Comparison of ENCODE assay signal across 13 cellular contexts in the genomic region with DNA sequence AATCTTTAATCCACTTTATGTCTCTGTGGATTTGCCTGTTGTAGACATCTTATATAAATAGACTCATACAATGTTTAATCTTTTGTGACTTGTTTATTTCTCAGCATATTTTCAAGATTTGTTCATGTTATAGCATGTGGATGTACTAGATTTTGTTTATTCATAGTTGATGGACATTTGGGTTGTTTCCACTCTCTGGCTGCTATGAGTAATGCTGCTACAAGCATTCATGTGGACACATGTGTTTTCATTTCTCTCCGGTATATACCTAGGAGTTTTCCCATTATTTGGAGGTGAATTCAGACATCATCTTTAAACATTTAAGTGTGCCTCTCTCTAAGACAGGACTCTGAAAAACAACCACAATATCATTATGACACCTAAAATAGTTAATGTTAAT. TPM values are rescaled to one million over a fixed set of nuclear protein-coding genes. Genes with fewer than 3 reads are reported as not detected.
DNase-seq lines count a peak whose midpoint lies in the region; ATAC-seq lines count a peak whose summit lies in the region.
"Had no signal": no experiment of that assay in that cellular context is flagged by ENCODE, and none has a peak within 500 bp of the region (broad histone marks: within the 10 kb centered on the region; RNA-seq: fewer than 3 reads in every experiment).

No MANE protein-coding gene starts in this region.

- peaks cover 5% of the 10 kb centered on the region for H3K36me3 ChIP-seq in CD4-positive, alpha-beta memory T cell (ENCODE audit: insufficient read depth, low read length)
- peaks cover 19% of the 10 kb centered on the region for H3K36me3 ChIP-seq in adipocyte (ENCODE audit: control insufficient read depth, insufficient read depth, low read length, severe bottlenecking)

- intact Hi-C loops in CD4-positive, alpha-beta memory T cell (cut with micrococcal nuclease) = no loop called here
- intact Hi-C loops in left ventricle myocardium superior (cut with micrococcal nuclease) = no loop called here

- no peaks in the 10 kb centered on the region for H3K27me3 ChIP-seq in CD4-positive, alpha-beta memory T cell (ENCODE audit: insufficient read depth, low read length)
- H3K27me3 ChIP-seq in adipocyte (replicated peaks; ENCODE audit: control insufficient read depth, insufficient read depth, low read length) = no peaks in the 10 kb centered on the region

- POLR2A ChIA-PET in CD4-positive, alpha-beta memory T cell (lab: Charles Lee; ENCODE audit: partially characterized antibody) = no interaction called here

- ATAC-seq in naive B cell (ENCODE audit: low read depth in 2 of 2) (no peak), left ventricle myocardium superior (no peak), GM19467 (IDR thresholded peaks at IDR 0.05; ENCODE audit: unreplicated experiment) (no peak), HG02884 (IDR thresholded peaks at IDR 0.05; ENCODE audit: unreplicated experiment) (no peak)
- ATAC-seq: left lobe of liver had no signal

- H3K4me3 Mint-ChIP-seq in CD4-positive, alpha-beta memory T cell = peak overlapping the region in 6 of 8 donors; percentile 8 to 69 (median 42)
- H3K4me3 Mint-ChIP-seq in IgD-negative memory B cell (no peak overlapping the region), naive B cell (peak overlapping the region in 6 of 8 donors; percentile 4 to 80 (median 55))

- H3K27ac ChIP-seq in CD4-positive, alpha-beta memory T cell (ENCODE audit: low read depth, low read length) = no peak overlapping the region

- peak overlapping the region; percentile 20 for H3K9ac ChIP-seq in adipocyte (ENCODE audit: low read length)

- no peaks in the 10 kb centered on the region for H3K9me3 ChIP-seq in CD4-positive, alpha-beta memory T cell (ENCODE audit: control insufficient read depth in 1 of 2, low read length in 2 of 2)
- peaks cover 4% of the 10 kb centered on the region for H3K9me3 ChIP-seq in adipocyte (ENCODE audit: control insufficient read depth, low read length)

- peaks cover 21 to 59% (median 29%) of the 10 kb centered on the region in 4 donors for H3K4me1 Mint-ChIP-seq in CD4-positive, alpha-beta memory T cell
- H3K4me1 Mint-ChIP-seq in IgD-negative memory B cell = peaks cover 8 to 22% (median 10%) of the 10 kb centered on the region in 3 donors
- peaks cover 18 to 41% (median 35%) of the 10 kb centered on the region in 3 donors for H3K4me1 Mint-ChIP-seq in naive B cell

- H3K4me1 ChIP-seq in CD4-positive, alpha-beta memory T cell (ENCODE audit: insufficient read depth, low read length) = peaks cover 35% of the 10 kb centered on the region
- H3K4me1 ChIP-seq in adipocyte (ENCODE audit: control insufficient read depth, insufficient read depth, low read length) = peaks cover 15% of the 10 kb centered on the region

- CTCF ChIA-PET in CD4-positive, alpha-beta memory T cell (lab: Charles Lee; ENCODE audit: partially characterized antibody) = no interaction called here

- no peak for DNase-seq in CD4-positive, alpha-beta memory T cell
- DNase-seq in adipocyte (ENCODE audit: low read depth) = peak; percentile 59
- DNase-seq in naive B cell = no peak
- no peak for DNase-seq in NCI-H510A (lab: John Stamatoyannopoulos, UW)
- DNase-seq in left ventricle myocardium superior = no peak
- DNase-seq: cortex of kidney; NCI-H2171 treated with DMSO at 0.1 percent for 48 hours; stimulated activated CD4-positive, alpha-beta T cell treated with anti-CD3 and anti-CD28 coated beads, Interleukin-2, amount 100 ng/mL, for 24 hours; stimulated activated naive CD4-positive, alpha-beta T cell treated with Interleukin-2 at 50 U/mL for 16 hours had no signal

- no peaks in the 10 kb centered on the region for H3K27me3 Mint-ChIP-seq in CD4-positive, alpha-beta memory T cell
- H3K27me3 Mint-ChIP-seq in IgD-negative memory B cell = no peaks in the 10 kb centered on the region
- H3K27me3 Mint-ChIP-seq in naive B cell = no peaks in the 10 kb centered on the region

- H3K9me3 Mint-ChIP-seq in CD4-positive, alpha-beta memory T cell = no peaks in the 10 kb centered on the region
- H3K9me3 Mint-ChIP-seq in IgD-negative memory B cell (no peaks in the 10 kb centered on the region), naive B cell (peaks cover 0 to 5% (median 0%) of the 10 kb centered on the region in 7 donors)

- no peak overlapping the region for H3K4me3 ChIP-seq in CD4-positive, alpha-beta memory T cell (ENCODE audit: low read length in 2 of 2)
- H3K4me3 ChIP-seq in adipocyte (ENCODE audit: low read length) = peak overlapping the region; percentile 37

- peak overlapping the region in 4 of 7 donors; percentile 2 to 82 (median 49) for H3K27ac Mint-ChIP-seq in CD4-positive, alpha-beta memory T cell
- H3K27ac Mint-ChIP-seq in IgD-negative memory B cell (peak overlapping the region; percentile 14 to 92 (median 36)), naive B cell (peak overlapping the region in 1 of 6 donors; percentile 58)

- peaks cover 3 to 31% of the 10 kb centered on the region in 2 donors for H3K36me3 Mint-ChIP-seq in CD4-positive, alpha-beta memory T cell
- H3K36me3 Mint-ChIP-seq in IgD-negative memory B cell = no peaks in the 10 kb centered on the region
- H3K36me3 Mint-ChIP-seq in naive B cell = peaks cover 0 to under 1% of the 10 kb centered on the region in 2 donors

RNA-seq across cellular contexts. Expression of a gene that starts 2.3 kb away (rescaled TPM):
- total RNA-seq in CD4-positive, alpha-beta memory T cell = 10 to 100 TPM; 44.4 to 44.7 TPM
- polyA plus RNA-seq in CD4-positive, alpha-beta memory T cell = 10 to 100 TPM; 28.2 to 34.6 TPM
- 37.3 TPM for polyA plus RNA-seq in IgD-negative memory B cell
- 10 to 100 TPM; 18.3 to 34.0 (median 26.5) TPM for polyA plus RNA-seq in naive B cell (ENCODE audit: low read depth in 6 of 6)
- 15.5 TPM for total RNA-seq in left ventricle myocardium superior

RNA-seq across cellular contexts. Expression of a gene that starts 3.1 kb away (rescaled TPM):
- 10 to 100 TPM; 45.4 to 46.0 TPM for total RNA-seq in CD4-positive, alpha-beta memory T cell
- polyA plus RNA-seq in CD4-positive, alpha-beta memory T cell = 1 to 10 TPM; 1.7 to 3.8 TPM
- polyA plus RNA-seq in IgD-negative memory B cell = 4.8 TPM
- 1 to 10 TPM; 3.3 to 6.1 (median 4.4) TPM for polyA plus RNA-seq in naive B cell (ENCODE audit: low read depth in 6 of 6)
- 10.4 TPM for total RNA-seq in left ventricle myocardium superior

RNA-seq across cellular contexts. Expression of a gene that starts 33.7 kb away (rescaled TPM):
- 10 to 100 TPM; 51.0 to 51.8 TPM for total RNA-seq in CD4-positive, alpha-beta memory T cell
- 10 to 100 TPM; 18.4 to 20.2 TPM for polyA plus RNA-seq in CD4-positive, alpha-beta memory T cell
- 23.6 TPM for polyA plus RNA-seq in IgD-negative memory B cell
- 10 to 100 TPM; 13.4 to 24.1 (median 16.7) TPM for polyA plus RNA-seq in naive B cell (ENCODE audit: low read depth in 6 of 6)
- total RNA-seq in left ventricle myocardium superior = 62.5 TPM

RNA-seq across cellular contexts. Expression of a gene that starts 35.2 kb away (rescaled TPM):
- not detected for total RNA-seq in CD4-positive, alpha-beta memory T cell
- not detected for polyA plus RNA-seq in CD4-positive, alpha-beta memory T cell
- not detected for polyA plus RNA-seq in IgD-negative memory B cell
- not detected for polyA plus RNA-seq in naive B cell (ENCODE audit: low read depth in 6 of 6)
- total RNA-seq in left ventricle myocardium superior = not detected
- total RNA-seq: left lobe of liver had no signal

RNA-seq across cellular contexts. Expression of a gene that starts 59.3 kb away (rescaled TPM):
- 10 to 100 TPM; 22.5 to 23.7 TPM for total RNA-seq in CD4-positive, alpha-beta memory T cell
- 10 to 100 TPM; 61.4 to 62.3 TPM for polyA plus RNA-seq in CD4-positive, alpha-beta memory T cell
- polyA plus RNA-seq in IgD-negative memory B cell (54.9 TPM), naive B cell (ENCODE audit: low read depth in 6 of 6) (10 to 100 TPM; 33.5 to 65.1 (median 38.0) TPM)
- total RNA-seq in left ventricle myocardium superior = 12.2 TPM

Comparison
In these comparisons a context has a peak if more than half of its experiments do, and no peak if none do; other contexts are left out.
1. H3K4me3 Mint-ChIP-seq: peak in CD4-positive, alpha-beta memory T cell (6 of 8) and naive B cell (6 of 8); none in IgD-negative memory B cell (0 of 4).